11 cellular contexts compared by ENCODE assay signal in the genomic region with DNA sequence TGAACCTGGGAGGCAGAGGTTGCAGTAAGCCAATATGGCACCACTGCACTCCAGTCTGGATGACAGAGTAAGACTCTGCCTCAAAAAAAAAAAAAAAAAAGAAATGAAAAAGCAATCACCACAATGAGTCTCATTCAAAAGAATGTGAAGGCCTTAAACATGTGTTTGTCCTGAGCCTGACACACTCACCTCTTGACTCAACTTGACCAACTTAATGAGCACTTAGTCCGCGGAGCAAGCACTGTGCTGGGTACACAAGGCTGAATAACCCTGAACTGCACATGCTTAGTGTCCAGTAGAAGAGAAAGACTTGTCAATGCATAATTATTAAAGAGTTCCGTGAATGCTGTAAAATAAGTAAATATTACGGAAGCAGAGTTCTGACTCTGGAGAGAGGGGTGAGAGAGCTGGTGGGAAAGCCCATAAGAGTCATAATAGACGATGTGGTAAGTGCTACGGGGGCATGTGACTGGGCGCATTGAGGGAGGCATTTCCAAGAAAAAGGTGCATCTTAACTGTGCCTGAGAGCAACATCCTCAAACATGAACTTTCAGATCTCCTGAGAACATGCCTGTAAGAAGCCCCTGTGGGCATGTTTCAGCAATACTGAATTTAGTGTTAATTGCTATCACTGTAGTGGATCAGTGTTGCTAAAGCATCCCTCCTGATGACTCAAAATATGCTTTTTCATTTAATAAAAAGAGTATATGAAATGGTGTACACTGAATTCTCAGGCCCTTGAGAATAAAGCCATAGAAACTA. TPM values are rescaled to one million over a fixed set of nuclear protein-coding genes. Genes with fewer than 3 reads are reported as not detected.
DNase-seq lines count a peak whose midpoint lies in the region; ATAC-seq, FAIRE-seq and TF ChIP-seq lines count a peak whose summit lies in the region.
"Had no signal": no experiment of that assay in that cellular context is flagged by ENCODE, and none has a peak within 500 bp of the region (broad histone marks: within the 10 kb centered on the region; RNA-seq: fewer than 3 reads in every experiment).

No MANE protein-coding gene starts in this region.

- H3K9me3 ChIP-seq in ascending aorta = no peaks in the 10 kb centered on the region
- H3K9me3 ChIP-seq: upper lobe of left lung had no signal

- FAIRE-seq in GM18507 (lab: Jason Lieb, UNC) (peak; percentile 95), H54 (lab: Jason Lieb, UNC) (no peak)

- no peaks in the 10 kb centered on the region for H3K27me3 ChIP-seq in ascending aorta
- H3K27me3 ChIP-seq: upper lobe of left lung had no signal

- DNase-seq in GM18507 (ENCODE audit: extremely low spot score, insufficient read length, low read depth) (no peak), ascending aorta (ENCODE audit: low spot score in 2 of 2) (no peak), cerebellar nuclear complex (lab: John Stamatoyannopoulos, UW) (no peak), HK-2 (ENCODE audit: unreplicated experiment) (no peak), H54 (ENCODE audit: insufficient read length, low spot score) (no peak)
- peak; percentile 9 for DNase-seq in activated T-helper 9 cell treated with anti-CD3 and anti-CD28 coated beads, Interleukin-2, amount 50 U/mL, for 16 hours (ENCODE audit: low read depth)
- DNase-seq: amygdala, upper lobe of left lung had no signal

- H3K4me1 ChIP-seq in ascending aorta = no peaks in the 10 kb centered on the region
- H3K4me1 ChIP-seq: upper lobe of left lung had no signal

- no peak overlapping the region for H3K27ac ChIP-seq in ascending aorta
- H3K27ac ChIP-seq: HL-60, upper lobe of left lung had no signal

- no peak for TF ChIP-seq CTCF in ascending aorta (IDR thresholded peaks at IDR 0.05)

- H3K36me3 ChIP-seq in ascending aorta = no peaks in the 10 kb centered on the region
- H3K36me3 ChIP-seq: upper lobe of left lung had no signal

- no peak for TF ChIP-seq POLR2A in H54 (IDR thresholded peaks at IDR 0.05; ENCODE audit: low read depth, low read length)

- intact Hi-C loops in ascending aorta (cut with DNase I) = no loop called here

- ATAC-seq in GM19468 (IDR thresholded peaks at IDR 0.05; ENCODE audit: extremely low read depth, unreplicated experiment) (peak; percentile 33), HG03097 (IDR thresholded peaks at IDR 0.05; ENCODE audit: low FRiP score, unreplicated experiment) (peak; percentile 49)

- H3K4me3 ChIP-seq in ascending aorta = no peak overlapping the region
- H3K4me3 ChIP-seq: upper lobe of left lung had no signal

RNA-seq across cellular contexts. Expression of a gene that starts 27.2 kb away (rescaled TPM):
- total RNA-seq in ascending aorta = not detected
